ENCODE assay signal across 21 cellular contexts in the genomic region with DNA sequence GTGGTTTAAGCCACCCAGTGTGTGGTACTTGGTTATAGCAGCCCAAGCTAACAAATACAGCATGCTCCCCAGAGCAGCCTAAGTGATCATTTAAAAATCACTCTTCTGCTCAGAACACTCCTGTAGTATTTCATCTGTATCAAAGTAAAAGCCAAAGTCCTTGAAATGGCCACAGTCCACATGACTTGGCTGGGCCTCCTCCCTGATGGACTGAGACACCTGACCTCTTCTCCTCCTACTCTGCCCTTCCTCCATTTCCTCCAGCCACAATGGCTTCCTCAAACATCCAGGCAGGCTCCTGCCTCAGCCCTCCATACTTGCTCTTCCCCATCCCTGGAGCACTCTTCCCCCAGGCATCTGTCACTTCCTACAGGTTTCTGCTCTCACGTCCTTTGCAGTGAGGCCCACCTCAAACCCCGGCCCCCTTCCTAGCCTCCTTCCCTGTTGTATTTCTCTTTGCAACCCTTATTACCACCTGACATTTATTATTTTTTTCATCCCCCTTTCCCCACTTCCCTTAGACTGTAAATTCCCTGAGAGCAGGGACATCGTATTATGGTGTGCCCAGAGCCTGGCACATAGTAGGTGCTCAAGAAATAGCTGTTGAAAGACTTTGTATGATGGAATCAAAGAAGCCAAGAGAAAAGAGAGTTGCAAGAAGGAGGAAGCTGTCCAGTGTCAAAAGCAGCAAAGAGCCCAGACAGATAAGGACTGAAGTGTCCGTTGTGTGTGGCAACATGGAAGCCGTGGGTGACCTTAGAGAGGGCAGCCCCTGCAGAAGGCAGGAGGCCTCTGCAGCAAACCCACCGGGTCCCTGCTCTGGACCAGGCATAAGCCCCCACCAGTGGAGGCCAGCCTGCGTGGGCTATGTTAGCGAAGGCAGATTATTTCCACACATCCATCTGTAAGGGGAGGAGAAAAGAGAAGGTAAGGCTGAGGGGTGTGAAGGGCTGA.
DNase-seq lines count a peak whose midpoint lies in the region; ATAC-seq, FAIRE-seq and TF ChIP-seq lines count a peak whose summit lies in the region.
"Had no signal": no experiment of that assay in that cellular context is flagged by ENCODE, and none has a peak within 500 bp of the region (broad histone marks: within the 10 kb centered on the region; RNA-seq: fewer than 3 reads in every experiment).

No MANE protein-coding gene starts in this region.

- H3K9me3 Mint-ChIP-seq in activated T-cell treated with anti-CD3 and anti-CD28 coated beads, Interleukin-2, amount 50 U/mL, for 72 hours: no peaks in the 10 kb centered on the region
- H3K9me3 Mint-ChIP-seq in dendritic cell treated with granulocyte-macrophage colony-stimulating factor and Interleukin-4, amounts not matched to agents 40 ng/mL and 50 ng/mL, for 4 days: no peaks in the 10 kb centered on the region

- no peak for TF ChIP-seq CTCF in testis (IDR thresholded peaks at IDR 0.05)

- no peaks in the 10 kb centered on the region for H3K27me3 Mint-ChIP-seq in activated T-cell treated with anti-CD3 and anti-CD28 coated beads, Interleukin-2, amount 50 U/mL, for 72 hours (ENCODE audit: low read depth)
- H3K27me3 Mint-ChIP-seq in dendritic cell treated with granulocyte-macrophage colony-stimulating factor and Interleukin-4, amounts not matched to agents 40 ng/mL and 50 ng/mL, for 4 days: no peaks in the 10 kb centered on the region
- H3K27me3 Mint-ChIP-seq: progenitor cell of endocrine pancreas had no signal

- no peak for DNase-seq in activated T-cell treated with anti-CD3 and anti-CD28 coated beads, Interleukin-2, amount 50 U/mL, for 72 hours
- no peak for DNase-seq in activated T-cell treated with anti-CD3 and anti-CD28 coated beads, Interleukin-2, amount 50 U/mL, for 1 hour
- DNase-seq in NOMO-1 treated with DMSO at 0.1 percent for 48 hours (lab: John Stamatoyannopoulos, UW; ENCODE audit: unreplicated experiment) (peak; percentile 33), testis (peak; percentile 76), HTR-8/SVneo (ENCODE audit: insufficient read length, low spot score) (no peak), cerebellar nuclear complex (lab: John Stamatoyannopoulos, UW) (no peak)
- DNase-seq in stimulated activated CD4-positive, alpha-beta T cell treated with anti-CD3 and anti-CD28 coated beads, Interleukin-4, amount 100 ng/mL, for 1 hour: no peak
- DNase-seq: activated CD4-positive, alpha-beta T cell treated with anti-CD3 and anti-CD28 coated beads, Interleukin-2, amount 50 U/mL, for 48 hours; activated naive CD4-positive, alpha-beta T cell; effector memory CD4-positive, alpha-beta T cell; hippocampal formation; left cardiac atrium; NCI-H1436 treated with DMSO at 0.1 percent for 48 hours; NCI-H2227 treated with DMSO at 0.1 percent for 48 hours; NK-92 treated with Interleukin-12 subunit alpha and Interleukin-12 subunit beta, amount 100 ng/mL, for 24 hours; stomach had no signal

- H3K27ac Mint-ChIP-seq in activated T-cell treated with anti-CD3 and anti-CD28 coated beads, Interleukin-2, amount 50 U/mL, for 72 hours: peak overlapping the region; percentile 72
- H3K27ac Mint-ChIP-seq in dendritic cell treated with granulocyte-macrophage colony-stimulating factor and Interleukin-4, amounts not matched to agents 40 ng/mL and 50 ng/mL, for 4 days: peak overlapping the region; percentile 79
- H3K27ac Mint-ChIP-seq: progenitor cell of endocrine pancreas had no signal

- H3K4me3 Mint-ChIP-seq in activated T-cell treated with anti-CD3 and anti-CD28 coated beads, Interleukin-2, amount 50 U/mL, for 72 hours: peak overlapping the region; percentile 47 to 60
- H3K4me3 Mint-ChIP-seq in dendritic cell treated with granulocyte-macrophage colony-stimulating factor and Interleukin-4, amounts not matched to agents 40 ng/mL and 50 ng/mL, for 4 days: no peak overlapping the region

- intact Hi-C loops in dendritic cell treated with granulocyte-macrophage colony-stimulating factor and Interleukin-4, amounts not matched to agents 40 ng/mL and 50 ng/mL, for 4 days (cut with micrococcal nuclease): no loop called here
- intact Hi-C loops in testis (cut with DNase I; ENCODE audit: low total_unique reads): no loop called here

- no peak for FAIRE-seq in HTR-8/SVneo (lab: Jason Lieb, UNC)
- FAIRE-seq: GM18507 had no signal

- H3K27me3 ChIP-seq in testis: no peaks in the 10 kb centered on the region
- H3K27me3 ChIP-seq: breast epithelium, stomach had no signal

- H3K36me3 ChIP-seq in testis (ENCODE audit: low read depth, missing control alignments): no peaks in the 10 kb centered on the region
- H3K36me3 ChIP-seq: breast epithelium had no signal

- ATAC-seq in activated T-cell treated with anti-CD3 and anti-CD28 coated beads, Interleukin-2, amount 50 U/mL, for 72 hours (replicated peaks in 1 of 2): no peak

- H3K36me3 Mint-ChIP-seq in activated T-cell treated with anti-CD3 and anti-CD28 coated beads, Interleukin-2, amount 50 U/mL, for 72 hours (ENCODE audit: insufficient read depth in 2 of 2): peaks cover 11 to 12% of the 10 kb centered on the region in 2 donors
- peaks cover 54% of the 10 kb centered on the region for H3K36me3 Mint-ChIP-seq in dendritic cell treated with granulocyte-macrophage colony-stimulating factor and Interleukin-4, amounts not matched to agents 40 ng/mL and 50 ng/mL, for 4 days (ENCODE audit: low read depth)

- 83 to 85% methylated on average over 8 of the region's 8 CpGs for WGBS in testis, 2 donors

- no peak overlapping the region for H3K4me3 ChIP-seq in testis
- H3K4me3 ChIP-seq: breast epithelium, stomach had no signal

- H3K27ac ChIP-seq in testis: peak overlapping the region; percentile 22 to 23
- H3K27ac ChIP-seq: breast epithelium, KMS-11 had no signal

- peaks cover 57% of the 10 kb centered on the region for H3K4me1 ChIP-seq in testis
- H3K4me1 ChIP-seq: breast epithelium had no signal

- no peaks in the 10 kb centered on the region for H3K9me3 ChIP-seq in testis
- H3K9me3 ChIP-seq: breast epithelium, stomach had no signal

- no peak for TF ChIP-seq POLR2A in testis (IDR thresholded peaks at IDR 0.05)

- H3K4me1 Mint-ChIP-seq in activated T-cell treated with anti-CD3 and anti-CD28 coated beads, Interleukin-2, amount 50 U/mL, for 72 hours (ENCODE audit: low read depth): peaks cover 72% of the 10 kb centered on the region
- H3K4me1 Mint-ChIP-seq in dendritic cell treated with granulocyte-macrophage colony-stimulating factor and Interleukin-4, amounts not matched to agents 40 ng/mL and 50 ng/mL, for 4 days (ENCODE audit: low read depth): peaks cover 74% of the 10 kb centered on the region

Comparison
In these comparisons a context has a peak if more than half of its experiments do, and no peak if none do; other contexts are left out.
1. DNase-seq: peak in NOMO-1 treated with DMSO at 0.1 percent for 48 hours (single experiment) and testis (single experiment); none in activated T-cell treated with anti-CD3 and anti-CD28 coated beads, Interleukin-2, amount 50 U/mL, for 72 hours (0 of 2), activated T-cell treated with anti-CD3 and anti-CD28 coated beads, Interleukin-2, amount 50 U/mL, for 1 hour (single experiment), HTR-8/SVneo (single experiment), cerebellar nuclear complex (0 of 2) and stimulated activated CD4-positive, alpha-beta T cell treated with anti-CD3 and anti-CD28 coated beads, Interleukin-4, amount 100 ng/mL, for 1 hour (single experiment).